In genomic region chr1:167701510-167701909, GRCh38 we compare ENCODE assay signal across 30 cellular contexts. TPM values are rescaled to one million over a fixed set of nuclear protein-coding genes. Genes with fewer than 3 reads are reported as not detected.
DNase-seq lines count a peak whose midpoint lies in the region; ATAC-seq and TF ChIP-seq lines count a peak whose summit lies in the region.
"Had no signal": no experiment of that assay in that cellular context is flagged by ENCODE, and none has a peak within 500 bp of the region (broad histone marks: within the 10 kb centered on the region; RNA-seq: fewer than 3 reads in every experiment).

No MANE protein-coding gene starts in this region.

- peaks cover 86% of the 10 kb centered on the region for H3K36me3 Mint-ChIP-seq in activated T-cell treated with anti-CD3 and anti-CD28 coated beads, Interleukin-2, amount 50 U/mL, for 24 hours (ENCODE audit: low read depth)
- peaks cover 97% of the 10 kb centered on the region for H3K36me3 Mint-ChIP-seq in activated T-helper 17 cell treated with anti-CD3 and anti-CD28 coated beads, Interleukin-2, amount 50 U/mL, for 72 hours (ENCODE audit: low read depth)
- H3K36me3 Mint-ChIP-seq: type B pancreatic cell had no signal

- intact Hi-C loops in prostate gland (cut with DNase I), result no loop called here

- TF ChIP-seq POLR2A in prostate gland (IDR thresholded peaks at IDR 0.05), result no peak

- WGBS in prostate gland, result 32% methylated on average over 1 of the region's 1 CpG

- no peaks in the 10 kb centered on the region for H3K27me3 Mint-ChIP-seq in activated T-cell treated with anti-CD3 and anti-CD28 coated beads, Interleukin-2, amount 50 U/mL, for 24 hours
- H3K27me3 Mint-ChIP-seq in activated T-helper 17 cell treated with anti-CD3 and anti-CD28 coated beads, Interleukin-2, amount 50 U/mL, for 72 hours, result no peaks in the 10 kb centered on the region
- H3K27me3 Mint-ChIP-seq: activated CD4-positive, alpha-beta T cell treated with anti-CD3 and anti-CD28 coated beads for 36 hours; activated CD8-positive, alpha-beta T cell treated with anti-CD3 and anti-CD28 coated beads for 36 hours had no signal

- H3K9me3 Mint-ChIP-seq in activated T-cell treated with anti-CD3 and anti-CD28 coated beads, Interleukin-2, amount 50 U/mL, for 24 hours, result no peaks in the 10 kb centered on the region
- H3K9me3 Mint-ChIP-seq in activated T-helper 17 cell treated with anti-CD3 and anti-CD28 coated beads, Interleukin-2, amount 50 U/mL, for 72 hours, result no peaks in the 10 kb centered on the region
- H3K9me3 Mint-ChIP-seq: activated CD8-positive, alpha-beta T cell treated with anti-CD3 and anti-CD28 coated beads for 36 hours; CD14-positive monocyte; nephron; type B pancreatic cell had no signal

- H3K4me3 ChIP-seq in prostate gland, result no peak overlapping the region
- H3K4me3 ChIP-seq: body of pancreas, dorsolateral prefrontal cortex, esophagus squamous epithelium, lower lobe of right lung had no signal

- no peaks in the 10 kb centered on the region for H3K36me3 ChIP-seq in prostate gland

- H3K27ac ChIP-seq in prostate gland, result no peak overlapping the region
- H3K27ac ChIP-seq: body of pancreas, dorsolateral prefrontal cortex, esophagus squamous epithelium, foreskin keratinocyte, HL-60, KMS-11, lower lobe of right lung had no signal

- in situ Hi-C loops in G401 (cut with HindIII; ENCODE audit: low sequenced_read_pairs), result no loop called here

- no peaks in the 10 kb centered on the region for H3K27me3 ChIP-seq in prostate gland (replicated peaks; ENCODE audit: insufficient read depth)
- H3K27me3 ChIP-seq: body of pancreas had no signal

- H3K4me1 ChIP-seq in prostate gland (replicated peaks), result peaks cover 5% of the 10 kb centered on the region
- H3K4me1 ChIP-seq: foreskin keratinocyte had no signal

- TF ChIP-seq CTCF in prostate gland (IDR thresholded peaks at IDR 0.05), result no peak

- ATAC-seq in activated T-helper 17 cell treated with anti-CD3 and anti-CD28 coated beads, Interleukin-2, amount 50 U/mL, for 72 hours (replicated peaks), result no peak
- ATAC-seq in GM18519 (IDR thresholded peaks at IDR 0.05; ENCODE audit: low FRiP score, unreplicated experiment) (no peak), GM21825 (IDR thresholded peaks at IDR 0.05; ENCODE audit: unreplicated experiment) (no peak)
- ATAC-seq: activated CD4-positive, alpha-beta T cell treated with anti-CD3 and anti-CD28 coated beads for 36 hours; activated CD8-positive, alpha-beta T cell treated with anti-CD3 and anti-CD28 coated beads for 36 hours; body of pancreas; foreskin keratinocyte; Right ventricle myocardium inferior had no signal

- H3K27ac Mint-ChIP-seq in activated T-cell treated with anti-CD3 and anti-CD28 coated beads, Interleukin-2, amount 50 U/mL, for 24 hours, result peak overlapping the region; percentile 51
- peak overlapping the region; percentile 77 for H3K27ac Mint-ChIP-seq in activated T-helper 17 cell treated with anti-CD3 and anti-CD28 coated beads, Interleukin-2, amount 50 U/mL, for 72 hours
- H3K27ac Mint-ChIP-seq: activated CD8-positive, alpha-beta T cell treated with anti-CD3 and anti-CD28 coated beads for 36 hours; nephron; type B pancreatic cell had no signal

- no peak for DNase-seq in activated T-cell treated with anti-CD3 and anti-CD28 coated beads, Interleukin-2, amount 50 U/mL, for 24 hours
- DNase-seq in activated T-cell treated with anti-CD3 and anti-CD28 coated beads, Interleukin-2, amount 50 U/mL, for 48 hours, result no peak
- DNase-seq in DMS53 (lab: John Stamatoyannopoulos, UW) (peak; percentile 48), prostate gland (ENCODE audit: low spot score) (peak; percentile 44), G401 (ENCODE audit: low spot score) (no peak)
- DNase-seq: 8988T; activated CD4-positive, alpha-beta T cell treated with anti-CD3 and anti-CD28 coated beads for 36 hours; activated CD8-positive, alpha-beta T cell treated with anti-CD3 and anti-CD28 coated beads for 36 hours; activated gamma-delta T cell treated with Interleukin-2 at 50 U/mL for 16 hours; body of pancreas; dorsolateral prefrontal cortex; esophagus squamous epithelium; foreskin keratinocyte; H7; kidney glomerular epithelial cell; lower lobe of right lung; midbrain; NCI-H2029; NCI-H524 treated with DMSO at 0.1 percent for 48 hours; stimulated activated naive CD4-positive, alpha-beta T cell; T-helper 9 cell had no signal

- peaks cover 2% of the 10 kb centered on the region for H3K4me1 Mint-ChIP-seq in activated T-cell treated with anti-CD3 and anti-CD28 coated beads, Interleukin-2, amount 50 U/mL, for 24 hours (ENCODE audit: low read depth)
- peaks cover 17% of the 10 kb centered on the region for H3K4me1 Mint-ChIP-seq in activated T-helper 17 cell treated with anti-CD3 and anti-CD28 coated beads, Interleukin-2, amount 50 U/mL, for 72 hours
- H3K4me1 Mint-ChIP-seq: nephron had no signal

- no peaks in the 10 kb centered on the region for H3K9me3 ChIP-seq in prostate gland
- H3K9me3 ChIP-seq: body of pancreas, esophagus squamous epithelium, lower lobe of right lung had no signal

- H3K4me3 Mint-ChIP-seq in activated T-cell treated with anti-CD3 and anti-CD28 coated beads, Interleukin-2, amount 50 U/mL, for 24 hours, result no peak overlapping the region
- no peak overlapping the region for H3K4me3 Mint-ChIP-seq in activated T-helper 17 cell treated with anti-CD3 and anti-CD28 coated beads, Interleukin-2, amount 50 U/mL, for 72 hours
- H3K4me3 Mint-ChIP-seq: activated CD4-positive, alpha-beta T cell treated with anti-CD3 and anti-CD28 coated beads for 36 hours; activated CD8-positive, alpha-beta T cell treated with anti-CD3 and anti-CD28 coated beads for 36 hours; CD14-positive monocyte; nephron; type B pancreatic cell had no signal

RNA-seq across cellular contexts. Expression of gene MPZL1, which starts 20.3 kb away (rescaled TPM):
- total RNA-seq in activated T-helper 17 cell treated with anti-CD3 and anti-CD28 coated beads, Interleukin-2, amount 50 U/mL, for 72 hours, result 10 to 100 TPM; 24.4 to 27.0 TPM
- 100 to 1,000 TPM in 1 of 2 donors, 10 to 100 TPM in 1; 52.5 to 135 TPM for total RNA-seq in prostate gland
- total RNA-seq in G401 (2014; rRNA removed; shearing (Covaris generic)), result 94.8 and 155 TPM in 2 replicates

Comparison
In these comparisons a context has a peak if more than half of its experiments do, and no peak if none do; other contexts are left out.
1. DNase-seq: peak in DMS53 (single experiment) and prostate gland (single experiment); none in activated T-cell treated with anti-CD3 and anti-CD28 coated beads, Interleukin-2, amount 50 U/mL, for 24 hours (single experiment), activated T-cell treated with anti-CD3 and anti-CD28 coated beads, Interleukin-2, amount 50 U/mL, for 48 hours (0 of 2) and G401 (single experiment).